In genomic region chr18:44708451-44709083, GRCh38 we compare ENCODE assay signal across 18 cellular contexts. TPM values are rescaled to one million over a fixed set of nuclear protein-coding genes. Genes with fewer than 3 reads are reported as not detected.
DNase-seq lines count a peak whose midpoint lies in the region; ATAC-seq, FAIRE-seq and TF ChIP-seq lines count a peak whose summit lies in the region.
"Had no signal": no experiment of that assay in that cellular context is flagged by ENCODE, and none has a peak within 500 bp of the region (broad histone marks: within the 10 kb centered on the region; RNA-seq: fewer than 3 reads in every experiment).

No MANE protein-coding gene starts in this region.

- no TSS peak for BruUV-seq in HepG2 (replicated peaks; lab: Mats Ljungman, UMichigan)

- no peaks in the 10 kb centered on the region for H3K9me3 ChIP-seq in liver (ENCODE audit: control insufficient read depth in 4 of 4, low read length in 3 of 4)
- no peaks in the 10 kb centered on the region for H3K9me3 ChIP-seq in HepG2 (ENCODE audit: low read length)
- no peaks in the 10 kb centered on the region for H3K9me3 ChIP-seq in right atrium auricular region
- no peaks in the 10 kb centered on the region for H3K9me3 ChIP-seq in T-helper 17 cell (ENCODE audit: control insufficient read depth, low read length, poor library complexity, severe bottlenecking)

- in situ Hi-C loops in HepG2 (cut with HindIII; ENCODE audit: extremely low pct_ligation_motif_present, low pct_unique_long_range_greater_than_20kb) = no loop called here

- H3K79me2 ChIP-seq in HepG2 (ENCODE audit: insufficient read depth, low read length) = no peaks in the 10 kb centered on the region

- no peak for TF ChIP-seq EP300 in HepG2 (IDR thresholded peaks at IDR 0.05; ENCODE audit: low read depth in 2 of 2, low read length in 2 of 2)
- no peak for TF ChIP-seq EP300 in HepG2 (CRISPR knock-in tag; IDR thresholded peaks at IDR 0.05; ENCODE audit: borderline replicate concordance)

- H3K4me3 ChIP-seq in liver (ENCODE audit: low read depth in 1 of 3, low read length in 3 of 3) (peak overlapping the region in 1 of 3 donors; percentile 3), HepG2 (replicated peaks in 1 of 3; ENCODE audit: insufficient read depth in 1 of 3, low read depth in 2 of 3, low read length in 3 of 3) (no peak overlapping the region), right atrium auricular region (no peak overlapping the region)
- H3K4me3 ChIP-seq: neural progenitor cell had no signal

- FAIRE-seq in HepG2 (lab: Jason Lieb, UNC) = no peak
- FAIRE-seq: A204.1, D721Med, islet of Langerhans had no signal

- no peaks in the 10 kb centered on the region for H4K20me1 ChIP-seq in HepG2 (ENCODE audit: insufficient read depth, low read length)

- intact Hi-C loops in HepG2 (cut with micrococcal nuclease; ENCODE audit: unreplicated experiment) = no loop called here
- intact Hi-C loops in sciatic nerve (cut with DNase I) = no loop called here

- H3K4me2 ChIP-seq in HepG2 (ENCODE audit: low read depth, low read length) = no peak overlapping the region
- H3K4me2 ChIP-seq: neural progenitor cell had no signal

- H3K36me3 Mint-ChIP-seq in T-helper 17 cell (ENCODE audit: low read depth) = peaks cover 3% of the 10 kb centered on the region

- no peak overlapping the region for H2AFZ ChIP-seq in HepG2 (ENCODE audit: low read length)
- H2AFZ ChIP-seq: neural progenitor cell had no signal

- H3K4me1 ChIP-seq in liver (ENCODE audit: control insufficient read depth in 4 of 4, insufficient read depth in 4 of 4, low read length in 3 of 4) (peaks cover 12 to 43% (median 26%) of the 10 kb centered on the region in 4 donors), HepG2 (ENCODE audit: insufficient read depth, low read length) (no peaks in the 10 kb centered on the region), right atrium auricular region (peaks cover 0 to 10% of the 10 kb centered on the region in 2 donors)

- H3K4me3 Mint-ChIP-seq in T-helper 17 cell = no peak overlapping the region
- H3K4me3 Mint-ChIP-seq: activated T-cell treated with anti-CD3 and anti-CD28 coated beads, Interleukin-2, amount 50 U/mL, for 4 hours; neural progenitor cell; stimulated activated naive CD8-positive, alpha-beta T cell treated with anti-CD3 and anti-CD28 coated beads, Interleukin-15, amount 100 ng/mL, for 72 hours; WTC11 had no signal

- POLR2A ChIA-PET in HepG2 (lab: Yijun Ruan, JAX) = no interaction called here

- peak overlapping the region; percentile 94 to 96 for H3K27ac ChIP-seq in liver (ENCODE audit: low read depth in 1 of 2, low read length in 2 of 2)
- no peak overlapping the region for H3K27ac ChIP-seq in HepG2 (ENCODE audit: extremely low read length, insufficient read depth, low read length)
- peak overlapping the region; percentile 34 to 49 for H3K27ac ChIP-seq in right atrium auricular region
- H3K27ac ChIP-seq: neural progenitor cell had no signal

- H3K9ac ChIP-seq in liver (ENCODE audit: low read depth in 1 of 2, low read length in 2 of 2) (peak overlapping the region in 1 of 2 donors; percentile 76), HepG2 (ENCODE audit: insufficient read depth, low read depth, low read length) (no peak overlapping the region)
- H3K9ac ChIP-seq: neural progenitor cell had no signal

- DNase-seq in HepG2 (ENCODE audit: low spot score) (no peak), right atrium auricular region (ENCODE audit: low spot score) (no peak), sciatic nerve (ENCODE audit: low spot score) (no peak), NCI-H187 treated with DMSO at 0.1 percent for 48 hours (lab: John Stamatoyannopoulos, UW) (no peak), T-helper 17 cell (no peak), NCI-H345 (lab: John Stamatoyannopoulos, UW) (no peak)
- no peak for DNase-seq in activated CD4-positive, alpha-beta T cell treated with anti-CD3 and anti-CD28 coated beads for 1 hour
- DNase-seq: activated T-cell treated with anti-CD3 and anti-CD28 coated beads, Interleukin-2, amount 50 U/mL, for 4 hours; NCI-H1092; NCI-H774; stimulated activated CD4-positive, alpha-beta T cell treated with anti-CD3 and anti-CD28 coated beads, Interleukin-2, amount 100 ng/mL, for 24 hours; stimulated activated naive CD8-positive, alpha-beta T cell treated with anti-CD3 and anti-CD28 coated beads, Interleukin-15, amount 100 ng/mL, for 72 hours had no signal

- CTCF ChIA-PET in HepG2 (lab: Yijun Ruan, JAX; ENCODE audit: low intra/inter-chr PET ratio, low total read pairs) = no interaction called here

- TF ChIP-seq CTCF in liver (IDR thresholded peaks at IDR 0.05; ENCODE audit: low read depth, low read length, missing input control) (no peak), HepG2 (CRISPR knock-in tag; IDR thresholded peaks at IDR 0.05) (no peak), right atrium auricular region (IDR thresholded peaks at IDR 0.05) (no peak)

- ATAC-seq in HepG2 = no peak
- ATAC-seq in sciatic nerve = peak; percentile 86
- no peak for ATAC-seq in T-helper 17 cell
- ATAC-seq: activated T-cell treated with anti-CD3 and anti-CD28 coated beads, Interleukin-2, amount 50 U/mL, for 4 hours; stimulated activated naive CD8-positive, alpha-beta T cell treated with anti-CD3 and anti-CD28 coated beads, Interleukin-15, amount 100 ng/mL, for 72 hours; WTC11 had no signal

- 30% methylated on average over 9 of the region's 9 CpGs for WGBS in liver
- 38% methylated on average over 9 of the region's 9 CpGs for WGBS in HepG2 (ENCODE audit: low lambda C conversion rate)

- H3K27ac Mint-ChIP-seq in T-helper 17 cell = no peak overlapping the region
- H3K27ac Mint-ChIP-seq: neural progenitor cell, WTC11 had no signal

- TF ChIP-seq RAD21 in liver (IDR thresholded peaks at IDR 0.05) = peak; percentile 43 to 54
- no peak for TF ChIP-seq RAD21 in HepG2 (CRISPR knock-in tag; IDR thresholded peaks at IDR 0.05)

- peaks cover 14% of the 10 kb centered on the region for H3K27me3 Mint-ChIP-seq in T-helper 17 cell

- TF ChIP-seq POLR2A in HepG2 (IDR thresholded peaks at IDR 0.05; ENCODE audit: insufficient read depth in 1 of 2, low read depth in 2 of 2, low read length in 2 of 2) = no peak

- peaks cover 6% of the 10 kb centered on the region for H3K4me1 Mint-ChIP-seq in T-helper 17 cell

- H3K36me3 ChIP-seq in liver (ENCODE audit: control insufficient read depth in 4 of 4, insufficient read depth in 3 of 4, low read depth in 1 of 4, low read length in 3 of 4) (peaks cover 0 to 3% (median 2%) of the 10 kb centered on the region in 4 donors), HepG2 (replicated peaks in 1 of 2; ENCODE audit: control insufficient read depth in 1 of 2, insufficient read depth in 2 of 2, low read length in 2 of 2) (no peaks in the 10 kb centered on the region), right atrium auricular region (no peaks in the 10 kb centered on the region)
- H3K36me3 ChIP-seq: neural progenitor cell had no signal

- no peaks in the 10 kb centered on the region for H3K27me3 ChIP-seq in liver (ENCODE audit: control insufficient read depth in 4 of 4, insufficient read depth in 4 of 4, low read length in 3 of 4)
- no peaks in the 10 kb centered on the region for H3K27me3 ChIP-seq in HepG2 (ENCODE audit: control insufficient read depth in 1 of 2, insufficient read depth in 2 of 2, low read length in 2 of 2)
- no peaks in the 10 kb centered on the region for H3K27me3 ChIP-seq in right atrium auricular region
- H3K27me3 ChIP-seq: neural progenitor cell had no signal

TF ChIP-seq in liver, 16 proteins besides CTCF, POLR2A, EP300 and RAD21 (continues in another document):
- TF ChIP-seq RXRA (IDR thresholded peaks at IDR 0.05) (peak; percentile 91), YY1 (IDR thresholded peaks at IDR 0.05) (peak; percentile 34)

TF ChIP-seq in HepG2, 621 proteins besides CTCF, POLR2A, EP300 and RAD21 (continues in another document):
- TF ChIP-seq ZNF619 (CRISPR knock-in tag; IDR thresholded peaks at IDR 0.05) = no peak
- no peak for TF ChIP-seq PHF8 (CRISPR knock-in tag; IDR thresholded peaks at IDR 0.05)
- no peak for TF ChIP-seq NFIC (IDR thresholded peaks at IDR 0.05; ENCODE audit: low read length)
- no peak for TF ChIP-seq TEF (CRISPR knock-in tag; IDR thresholded peaks at IDR 0.05)
- TF ChIP-seq ATF1 (CRISPR knock-in tag; IDR thresholded peaks at IDR 0.05) = no peak

RNA-seq across cellular contexts. Expression of gene SETBP1, which starts 27.9 kb away (rescaled TPM):
- total RNA-seq in liver (10 to 100 TPM in 1 of 2 donors, 1 to 10 TPM in 1; 2.5 to 15.8 TPM), HepG2 (2016; rRNA removed; fragmentation: Illumina TruSeq; extraction: Trizol) (0.18 and 0.20 TPM in 2 replicates), right atrium auricular region (10 to 100 TPM in 1 of 2 donors, 1 to 10 TPM in 1; 7.8 to 13.4 TPM), sciatic nerve (44.5 TPM), T-helper 17 cell (1 to 10 TPM in 1 of 2 donors, under 1 TPM in 1; 0.83 to 3.6 TPM)
- polyA plus RNA-seq in liver (1 to 10 TPM; 3.5 to 5.8 TPM), HepG2 (2011; rRNA removed) (0.65 and 0.73 TPM in 2 replicates)
- total RNA-seq in HepG2 (2016; cell fraction: cytosol; rRNA removed; fragmentation: Illumina TruSeq; extraction: Trizol; ENCODE audit: low read depth) = 2.5 and 2.7 TPM in 2 replicates
- 0.15 and 0.16 TPM in 2 replicates for total RNA-seq in HepG2 (2016; cell fraction: insoluble cytoplasmic fraction; rRNA removed; fragmentation: Illumina TruSeq; extraction: Trizol)
- total RNA-seq in HepG2 (2016; cell fraction: membrane; rRNA removed; fragmentation: Illumina TruSeq; extraction: Trizol) = 0.31 and 0.62 TPM in 2 replicates
- 1.1 and 1.3 TPM in 2 replicates for total RNA-seq in HepG2 (2016; cell fraction: nucleus; rRNA removed; fragmentation: Illumina TruSeq; extraction: Trizol)
- polyA plus RNA-seq in HepG2 (2011; cell fraction: cytosol; rRNA removed) = 0.20 and 0.42 TPM in 2 replicates
- polyA plus RNA-seq in HepG2 (2011; cell fraction: nucleus; rRNA removed) = 1.8 TPM in 2 replicates
- 0.93 and 2.0 TPM in 2 replicates for polyA plus RNA-seq in HepG2 (2012)
- polyA plus RNA-seq in HepG2 (2016; cell fraction: cytosol; fragmentation: Illumina TruSeq; extraction: Trizol; ENCODE audit: low read depth) = not detected in 2 replicates
- polyA plus RNA-seq in HepG2 (2016; cell fraction: insoluble cytoplasmic fraction; fragmentation: Illumina TruSeq; extraction: Trizol; ENCODE audit: low read depth) = 0.05 and 0.09 TPM in 2 replicates
- polyA plus RNA-seq in HepG2 (2016; cell fraction: membrane; fragmentation: Illumina TruSeq; extraction: Trizol; ENCODE audit: low read depth) = 0.08 TPM in 1 of 2 replicates, not detected in the other
- 0.08 and 0.32 TPM in 2 replicates for polyA plus RNA-seq in HepG2 (2016; cell fraction: nucleus; fragmentation: Illumina TruSeq; extraction: Trizol; ENCODE audit: insufficient read depth, low read depth)
- polyA minus RNA-seq in HepG2 (2011; rRNA and poly(A)+ RNA removed; ENCODE audit: low replicate concordance) = 2.0 and 2.9 TPM in 2 replicates
- 0.26 and 1.1 TPM in 2 replicates for polyA minus RNA-seq in HepG2 (2011; cell fraction: cytosol; rRNA and poly(A)+ RNA removed)
- polyA minus RNA-seq in HepG2 (2011; cell fraction: nucleus; rRNA and poly(A)+ RNA removed) = 6.8 and 10.6 TPM in 2 replicates
